In the genomic region with DNA sequence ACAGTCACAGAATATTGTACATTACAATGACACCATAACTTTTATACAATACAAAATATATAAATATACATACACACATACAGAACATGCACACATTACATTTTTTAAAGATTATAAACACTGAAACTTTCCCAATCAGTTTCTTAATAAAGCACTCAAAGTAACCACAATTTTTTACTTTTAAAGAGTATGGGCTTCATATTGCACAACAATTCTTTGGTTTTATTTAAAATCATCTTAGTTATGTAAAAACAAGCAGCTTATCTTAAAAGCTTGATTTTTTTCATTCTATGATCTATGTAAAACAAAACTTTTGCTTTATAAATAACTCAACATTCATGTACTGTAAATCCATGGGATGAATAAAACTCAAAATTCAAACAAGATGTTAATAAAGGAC, we compare ENCODE assay signal across 23 cellular contexts.
DNase-seq lines count a peak whose midpoint lies in the region; ATAC-seq and FAIRE-seq lines count a peak whose summit lies in the region.
"Had no signal": no experiment of that assay in that cellular context is flagged by ENCODE, and none has a peak within 500 bp of the region (broad histone marks: within the 10 kb centered on the region; RNA-seq: fewer than 3 reads in every experiment).

No MANE protein-coding gene starts in this region.

- in situ Hi-C loops in GM23248 (cut with MboI), result no loop called here

- H3K79me2 ChIP-seq in GM23248 (ENCODE audit: insufficient read depth), result no peaks in the 10 kb centered on the region

- H3K27me3 ChIP-seq in GM23248 (replicated peaks; ENCODE audit: insufficient read depth) (no peaks in the 10 kb centered on the region), small intestine (ENCODE audit: control insufficient read depth in 2 of 2, insufficient read depth in 2 of 2, low read length in 2 of 2) (no peaks in the 10 kb centered on the region)
- H3K27me3 ChIP-seq: BE2C had no signal

- H3K27ac ChIP-seq in GM23248 (no peak overlapping the region), small intestine (ENCODE audit: low read depth in 1 of 2, low read length in 1 of 2) (no peak overlapping the region)
- H3K27ac ChIP-seq: HL-60 had no signal

- no peaks in the 10 kb centered on the region for H4K20me1 ChIP-seq in GM23248 (ENCODE audit: insufficient read depth)

- H3K36me3 ChIP-seq in GM23248 (ENCODE audit: low read depth) (no peaks in the 10 kb centered on the region), small intestine (ENCODE audit: control insufficient read depth in 2 of 2, insufficient read depth in 2 of 2, low read length in 2 of 2) (peaks cover 0 to 2% of the 10 kb centered on the region in 2 donors)

- H3K9me2 ChIP-seq in GM23248 (ENCODE audit: insufficient read depth), result no peaks in the 10 kb centered on the region

- H3K4me1 ChIP-seq in GM23248 (ENCODE audit: insufficient read depth) (no peaks in the 10 kb centered on the region), small intestine (ENCODE audit: control insufficient read depth in 2 of 2, insufficient read depth in 1 of 2, low read depth in 1 of 2, low read length in 1 of 2) (no peaks in the 10 kb centered on the region)
- H3K4me1 ChIP-seq: BE2C had no signal

- DNase-seq in GM23248 (no peak), frontal cortex (ENCODE audit: low spot score in 2 of 2) (no peak), small intestine (no peak), NCI-H748 (lab: John Stamatoyannopoulos, UW; ENCODE audit: unreplicated experiment) (no peak)
- no peak for DNase-seq in effector memory CD8-positive, alpha-beta T cell
- DNase-seq in stimulated activated CD4-positive, alpha-beta T cell treated with anti-CD3 and anti-CD28 coated beads, Interleukin-15, amount 100 ng/mL, for 24 hours, result no peak
- DNase-seq: ACHN; BE2C; C1 segment of cervical spinal cord; CD4-positive, CD25-positive, alpha-beta regulatory T cell; CD8-positive, alpha-beta memory T cell; COR-L47; DMS 273 treated with DMSO at 0.1 percent for 48 hours; DMS53; DND-41; EL; GOT3; H7; HFFc6 had no signal

- H3K9me3 ChIP-seq in GM23248 (ENCODE audit: low read depth) (no peaks in the 10 kb centered on the region), small intestine (ENCODE audit: control insufficient read depth, low read depth) (no peaks in the 10 kb centered on the region)
- H3K9me3 ChIP-seq: BE2C had no signal

- H3K4me3 Mint-ChIP-seq in effector memory CD8-positive, alpha-beta T cell, result no peak overlapping the region
- H3K4me3 Mint-ChIP-seq: CD4-positive, CD25-positive, alpha-beta regulatory T cell; CD8-positive, alpha-beta memory T cell; HFFc6 had no signal

- peak overlapping the region; percentile 64; the same call in 1 of the 2 replicates for H2AFZ ChIP-seq in GM23248

- H3K36me3 Mint-ChIP-seq in effector memory CD8-positive, alpha-beta T cell (ENCODE audit: insufficient read depth), result no peaks in the 10 kb centered on the region
- H3K36me3 Mint-ChIP-seq: CD4-positive, CD25-positive, alpha-beta regulatory T cell; CD8-positive, alpha-beta memory T cell had no signal

- no peaks in the 10 kb centered on the region for H3K9me3 Mint-ChIP-seq in effector memory CD8-positive, alpha-beta T cell
- H3K9me3 Mint-ChIP-seq: CD4-positive, CD25-positive, alpha-beta regulatory T cell; CD8-positive, alpha-beta memory T cell; HFFc6 had no signal

- H3F3A ChIP-seq in GM23248 (ENCODE audit: insufficient read depth), result no peaks in the 10 kb centered on the region

- H3K4me2 ChIP-seq in GM23248 (ENCODE audit: unreplicated experiment), result no peak overlapping the region

- no peaks in the 10 kb centered on the region for H3K4me1 Mint-ChIP-seq in effector memory CD8-positive, alpha-beta T cell (ENCODE audit: low read depth in 2 of 2)
- H3K4me1 Mint-ChIP-seq: CD4-positive, CD25-positive, alpha-beta regulatory T cell; CD8-positive, alpha-beta memory T cell had no signal

- H3K4me3 ChIP-seq in GM23248 (no peak overlapping the region), small intestine (ENCODE audit: low read depth in 1 of 2, low read length in 2 of 2) (no peak overlapping the region)
- H3K4me3 ChIP-seq: GM12878 had no signal

- no peak overlapping the region for H3K9ac ChIP-seq in GM23248

- no peak overlapping the region for H3K27ac Mint-ChIP-seq in effector memory CD8-positive, alpha-beta T cell
- H3K27ac Mint-ChIP-seq: CD4-positive, CD25-positive, alpha-beta regulatory T cell; CD8-positive, alpha-beta memory T cell; HFFc6 had no signal

- peaks cover 6 to 11% of the 10 kb centered on the region in 2 donors for H3K27me3 Mint-ChIP-seq in effector memory CD8-positive, alpha-beta T cell

- FAIRE-seq in TTC549 (lab: Jason Lieb, UNC) (peak; percentile 32), frontal cortex (lab: Jason Lieb, UNC) (peak; percentile 56), small intestine (lab: Jason Lieb, UNC) (peak; percentile 61)
- FAIRE-seq: GM12878 had no signal

- no peak for ATAC-seq in effector memory CD8-positive, alpha-beta T cell (replicated peaks)
- ATAC-seq: GM12878, HCT116 had no signal
